In genomic region chrX:101658661-101659477, GRCh38 we compare ENCODE assay signal across 8 cellular contexts. TPM values are rescaled to one million over a fixed set of nuclear protein-coding genes. Genes with fewer than 3 reads are reported as not detected.
DNase-seq lines count a peak whose midpoint lies in the region; ATAC-seq and TF ChIP-seq lines count a peak whose summit lies in the region.

No MANE protein-coding gene starts in this region.

- H3K27me3 ChIP-seq in OCI-LY3 (ENCODE audit: low read depth, low read length) (no peaks in the 10 kb centered on the region), gastroesophageal sphincter (no peaks in the 10 kb centered on the region), thoracic aorta (replicated peaks; ENCODE audit: insufficient read depth) (no peaks in the 10 kb centered on the region)

- TF ChIP-seq CTCF in OCI-LY3 (IDR thresholded peaks at IDR 0.05; ENCODE audit: low read depth, low read length) (no peak), gastroesophageal sphincter (IDR thresholded peaks at IDR 0.05) (no peak), thoracic aorta (IDR thresholded peaks at IDR 0.05) (no peak)

- peak overlapping the region; percentile 82 for H3K9ac ChIP-seq in OCI-LY3 (ENCODE audit: low read length)

- 0 to 3% methylated on average over 3 to 6 of the region's 37 CpGs for WGBS in gastroesophageal sphincter (ENCODE audit: low coverage in 1 of 2), 2 donors

- H3K27ac ChIP-seq in OCI-LY3 (ENCODE audit: low read length) (no peak overlapping the region), gastroesophageal sphincter (peak overlapping the region; percentile 77 to 85 (median 82)), thoracic aorta (peak overlapping the region; percentile 68 to 82)

- peak; percentile 81 for ATAC-seq in GM18502 (IDR thresholded peaks at IDR 0.05; ENCODE audit: poor library complexity, unreplicated experiment)
- peak; percentile 73 for ATAC-seq in HG03139 (IDR thresholded peaks at IDR 0.05; ENCODE audit: unreplicated experiment)
- peak; percentile 71 for ATAC-seq in gastroesophageal sphincter
- no peak for ATAC-seq in thoracic aorta (ENCODE audit: insufficient number of reproducible peaks, low FRiP score, low read depth)
- ATAC-seq in HG03439 (IDR thresholded peaks at IDR 0.05; ENCODE audit: unreplicated experiment): no peak

- H4K20me1 ChIP-seq in OCI-LY3 (ENCODE audit: insufficient read depth, low read length): 0 out of 2 replicates have a peak, but pooled peaks cover 3% of the 10 kb centered on the region

- peak overlapping the region; percentile 87; the same call in 1 of the 2 replicates for H2AFZ ChIP-seq in OCI-LY3 (ENCODE audit: low read depth, low read length)

- H3K4me1 ChIP-seq in OCI-LY3 (ENCODE audit: low read length): peaks cover 4% of the 10 kb centered on the region
- H3K4me1 ChIP-seq in gastroesophageal sphincter: peaks cover 0 to 17% (median 0%) of the 10 kb centered on the region in 3 donors
- peaks cover 0 to 12% of the 10 kb centered on the region in 2 donors for H3K4me1 ChIP-seq in thoracic aorta (ENCODE audit: control insufficient read depth in 1 of 2, low read depth in 2 of 2)

- TF ChIP-seq POLR2A in gastroesophageal sphincter (IDR thresholded peaks at IDR 0.05): peak in 1 of 2 donors; percentile 12

- H3K36me3 ChIP-seq in OCI-LY3 (replicated peaks; ENCODE audit: low read depth, low read length) (no peaks in the 10 kb centered on the region), gastroesophageal sphincter (peaks cover 0 to 19% of the 10 kb centered on the region in 2 donors), thoracic aorta (peaks cover 6% of the 10 kb centered on the region)

- DNase-seq in activated naive CD4-positive, alpha-beta T cell treated with Interleukin-2 at 50 U/mL for 16 hours: peak; percentile 59
- DNase-seq in occipital lobe (lab: John Stamatoyannopoulos, UW): peak; percentile 17
- DNase-seq in thoracic aorta (ENCODE audit: low spot score): peak; percentile 3

- TF ChIP-seq EP300 in gastroesophageal sphincter (IDR thresholded peaks at IDR 0.05): no peak

- H3K4me2 ChIP-seq in OCI-LY3 (ENCODE audit: low read length): peak overlapping the region; percentile 92

- no peaks in the 10 kb centered on the region for H3K9me3 ChIP-seq in OCI-LY3 (ENCODE audit: insufficient read depth, low read length)
- no peaks in the 10 kb centered on the region for H3K9me3 ChIP-seq in gastroesophageal sphincter
- H3K9me3 ChIP-seq in thoracic aorta: no peaks in the 10 kb centered on the region

- no peaks in the 10 kb centered on the region; the same call in 1 of the 2 replicates for H3K79me2 ChIP-seq in OCI-LY3 (ENCODE audit: low read length)

- H3K4me3 ChIP-seq in OCI-LY3 (ENCODE audit: low read length) (peak overlapping the region; percentile 99), gastroesophageal sphincter (peak overlapping the region; percentile 62 to 98), thoracic aorta (peak overlapping the region; percentile 82)

RNA-seq across cellular contexts. Expression of gene ARMCX2, which starts 0.8 kb away (rescaled TPM):
- 10 to 100 TPM; 33.7 to 45.4 (median 42.8) TPM for total RNA-seq in gastroesophageal sphincter
- total RNA-seq in occipital lobe: 68.6 TPM
- total RNA-seq in thoracic aorta: 10 to 100 TPM; 36.0 to 39.0 TPM

RNA-seq across cellular contexts. Expression of gene ARMCX3, which starts 35.9 kb away (rescaled TPM):
- total RNA-seq in gastroesophageal sphincter (10 to 100 TPM; 52.5 to 60.1 (median 57.8) TPM), occipital lobe (70.7 TPM), thoracic aorta (10 to 100 TPM; 41.4 to 51.0 TPM)

RNA-seq across cellular contexts. Expression of gene ARMCX6, which starts 41.1 kb away (rescaled TPM):
- total RNA-seq in gastroesophageal sphincter: 10 to 100 TPM; 10.1 to 33.7 (median 18.6) TPM
- total RNA-seq in occipital lobe: 19.7 TPM
- total RNA-seq in thoracic aorta: 10 to 100 TPM in 1 of 2 donors, 1 to 10 TPM in 1; 3.9 to 32.5 TPM

Comparison
In these comparisons a context has a peak if more than half of its experiments do, and no peak if none do; other contexts are left out.
1. ATAC-seq: peak in GM18502 (single experiment), HG03139 (single experiment) and gastroesophageal sphincter (single experiment); none in thoracic aorta (single experiment) and HG03439 (single experiment).
2. DNase-seq: peak in every context shown above with its lines; median percentile 59 in activated naive CD4-positive, alpha-beta T cell treated with Interleukin-2 at 50 U/mL for 16 hours; 17 in occipital lobe; 3 in thoracic aorta.
3. Peak in every context shown above with its lines, with median percentiles within 50 percentile points of each other: H3K4me3 ChIP-seq.